Comparison of ENCODE assay signal across 8 cellular contexts in the genomic region with DNA sequence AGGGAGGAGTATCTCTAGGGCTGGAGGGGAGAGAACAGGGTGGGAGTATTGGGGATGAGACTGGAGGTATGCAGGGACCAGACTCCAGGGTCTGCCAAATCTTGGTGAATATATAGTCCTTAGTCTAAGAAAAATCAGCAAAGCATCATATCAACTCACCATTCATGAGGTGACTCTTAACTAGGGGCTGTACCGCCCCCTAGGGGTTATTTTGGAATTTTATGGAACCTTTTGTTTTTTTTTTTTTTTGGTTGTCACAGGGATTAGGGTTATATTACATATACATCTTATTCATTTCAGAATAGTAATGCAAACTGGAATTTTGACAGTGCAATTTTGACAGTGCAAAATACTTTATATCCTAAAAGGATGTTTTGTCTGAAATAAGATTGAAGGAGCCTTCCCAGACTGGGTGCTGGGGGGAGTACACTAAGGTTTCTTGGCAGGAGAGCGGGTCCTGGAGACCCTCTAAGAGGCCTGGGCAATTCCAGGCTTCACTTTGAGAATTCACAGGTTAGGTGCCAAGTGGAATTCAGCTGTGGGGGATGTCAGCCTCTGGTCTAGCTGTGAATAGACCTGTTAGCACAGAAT. TPM values are rescaled to one million over a fixed set of nuclear protein-coding genes. Genes with fewer than 3 reads are reported as not detected.
DNase-seq lines count a peak whose midpoint lies in the region; ATAC-seq and TF ChIP-seq lines count a peak whose summit lies in the region.

No MANE protein-coding gene starts in this region.

- H3K36me3 ChIP-seq in WERI-Rb-1 (no peaks in the 10 kb centered on the region), gastrocnemius medialis (no peaks in the 10 kb centered on the region)

- no peak for DNase-seq in activated CD8-positive, alpha-beta memory T cell treated with anti-CD3 and anti-CD28 coated beads, Interleukin-2, amount 10 ng/mL, durations not matched to agents 7 days and 5 days
- no peak for DNase-seq in activated CD8-positive, alpha-beta memory T cell treated with anti-CD3 and anti-CD28 coated beads for 24 hours
- peak; percentile 47 for DNase-seq in Jurkat, Clone E6-1 (ENCODE audit: low read depth, low spot score)
- no peak for DNase-seq in WERI-Rb-1
- peak; percentile 81 for DNase-seq in fibroblast of pulmonary artery (ENCODE audit: low read depth)
- DNase-seq in gastrocnemius medialis: no peak
- no peak for DNase-seq in GM19238 (ENCODE audit: insufficient read length, low spot score)

- H3K9me3 ChIP-seq in WERI-Rb-1 (ENCODE audit: severe bottlenecking) (no peaks in the 10 kb centered on the region), gastrocnemius medialis (no peaks in the 10 kb centered on the region)

- H3K27me3 ChIP-seq in WERI-Rb-1 (ENCODE audit: insufficient read depth, low read depth, severe bottlenecking) (no peaks in the 10 kb centered on the region), gastrocnemius medialis (no peaks in the 10 kb centered on the region)

- TF ChIP-seq CTCF in WERI-Rb-1 (IDR thresholded peaks at IDR 0.05; ENCODE audit: low read depth, low read length) (peak; percentile 31; the same call in 1 of the 2 replicates), fibroblast of pulmonary artery (IDR thresholded peaks at IDR 0.05; ENCODE audit: low read length, missing control alignments) (peak; percentile 58), gastrocnemius medialis (IDR thresholded peaks at IDR 0.05 in 4 of 5, conservative IDR thresholded peaks at IDR 0.05 in 1 of 5) (peak in 3 of 5 experiments; percentile 34 to 52 (median 40))

- no peak for TF ChIP-seq POLR2A in gastrocnemius medialis (IDR thresholded peaks at IDR 0.05)

- H3K27ac ChIP-seq in WERI-Rb-1: no peak overlapping the region
- H3K27ac ChIP-seq in gastrocnemius medialis: peak overlapping the region in 1 of 4 donors; percentile 21

- H3K27ac Mint-ChIP-seq in activated CD8-positive, alpha-beta memory T cell treated with anti-CD3 and anti-CD28 coated beads, Interleukin-2, amount 10 ng/mL, durations not matched to agents 7 days and 5 days: peak overlapping the region; percentile 58

- peak; percentile 31 for ATAC-seq in activated CD8-positive, alpha-beta memory T cell treated with anti-CD3 and anti-CD28 coated beads, Interleukin-2, amount 10 ng/mL, durations not matched to agents 7 days and 5 days
- ATAC-seq in gastrocnemius medialis: no peak
- no peak for ATAC-seq in HG02870 (IDR thresholded peaks at IDR 0.05; ENCODE audit: unreplicated experiment)

- CTCF ChIA-PET in activated CD8-positive, alpha-beta memory T cell treated with anti-CD3 and anti-CD28 coated beads, Interleukin-2, amount 10 ng/mL, durations not matched to agents 7 days and 5 days (lab: Charles Lee): interaction anchor here (1.3 to 6.1 kb wide), 9 partner anchors 14 to 223 kb away, joined by 3 to 42 read pairs (median 9); no protein-coding TSS in a partner anchor

- intact Hi-C loops in gastrocnemius medialis (cut with DNase I; ENCODE audit: low total_unique reads): no loop called here

- peaks cover 75% of the 10 kb centered on the region for H3K4me1 Mint-ChIP-seq in activated CD8-positive, alpha-beta memory T cell treated with anti-CD3 and anti-CD28 coated beads, Interleukin-2, amount 10 ng/mL, durations not matched to agents 7 days and 5 days

- H3K9me3 Mint-ChIP-seq in activated CD8-positive, alpha-beta memory T cell treated with anti-CD3 and anti-CD28 coated beads, Interleukin-2, amount 10 ng/mL, durations not matched to agents 7 days and 5 days (ENCODE audit: low read depth): no peaks in the 10 kb centered on the region

- no peaks in the 10 kb centered on the region for H3K27me3 Mint-ChIP-seq in activated CD8-positive, alpha-beta memory T cell treated with anti-CD3 and anti-CD28 coated beads, Interleukin-2, amount 10 ng/mL, durations not matched to agents 7 days and 5 days

- peaks cover 8% of the 10 kb centered on the region in 2 donors for H3K4me1 ChIP-seq in gastrocnemius medialis

- in situ Hi-C loops in gastrocnemius medialis (cut with MboI; ENCODE audit: low sequenced_read_pairs in 4 of 4): no loop called here

- H3K36me3 Mint-ChIP-seq in activated CD8-positive, alpha-beta memory T cell treated with anti-CD3 and anti-CD28 coated beads, Interleukin-2, amount 10 ng/mL, durations not matched to agents 7 days and 5 days: peaks cover 6% of the 10 kb centered on the region

- no peak overlapping the region for H3K4me3 Mint-ChIP-seq in activated CD8-positive, alpha-beta memory T cell treated with anti-CD3 and anti-CD28 coated beads, Interleukin-2, amount 10 ng/mL, durations not matched to agents 7 days and 5 days

- H3K4me3 ChIP-seq in Jurkat, Clone E6-1 (ENCODE audit: low read length): no peak overlapping the region
- no peak overlapping the region for H3K4me3 ChIP-seq in WERI-Rb-1 (ENCODE audit: low read depth, low read length)
- no peak overlapping the region for H3K4me3 ChIP-seq in fibroblast of pulmonary artery (replicated peaks; ENCODE audit: low read depth, low read length)
- no peak overlapping the region for H3K4me3 ChIP-seq in gastrocnemius medialis

RNA-seq across cellular contexts. Expression of a gene that starts 7.5 kb away (rescaled TPM):
- 10 to 100 TPM; 42.6 to 49.8 TPM for total RNA-seq in activated CD8-positive, alpha-beta memory T cell treated with anti-CD3 and anti-CD28 coated beads, Interleukin-2, amount 10 ng/mL, durations not matched to agents 7 days and 5 days
- not detected for polyA plus RNA-seq in Jurkat, Clone E6-1 (2012; ENCODE audit: insufficient read depth, insufficient read length)
- 1 to 10 TPM; 1.1 to 3.3 (median 1.7) TPM for total RNA-seq in gastrocnemius medialis

Comparison
In these comparisons a context has a peak if more than half of its experiments do, and no peak if none do; other contexts are left out.
1. DNase-seq: peak in Jurkat, Clone E6-1 (single experiment) and fibroblast of pulmonary artery (single experiment); none in activated CD8-positive, alpha-beta memory T cell treated with anti-CD3 and anti-CD28 coated beads, Interleukin-2, amount 10 ng/mL, durations not matched to agents 7 days and 5 days (single experiment), activated CD8-positive, alpha-beta memory T cell treated with anti-CD3 and anti-CD28 coated beads for 24 hours (single experiment), WERI-Rb-1 (single experiment), gastrocnemius medialis (0 of 2) and GM19238 (single experiment).
2. RNA of a gene that starts 7.5 kb away (total RNA-seq): 42.6 to 49.8 TPM in activated CD8-positive, alpha-beta memory T cell treated with anti-CD3 and anti-CD28 coated beads, Interleukin-2, amount 10 ng/mL, durations not matched to agents 7 days and 5 days; 1.1 to 3.3 TPM in gastrocnemius medialis; every median in the first group is over 10 times any median in the second.
3. Peak in every context shown above with its lines, with median percentiles within 50 percentile points of each other: CTCF ChIP-seq.